ENCODE assay signal across 8 cellular contexts in the genomic region with DNA sequence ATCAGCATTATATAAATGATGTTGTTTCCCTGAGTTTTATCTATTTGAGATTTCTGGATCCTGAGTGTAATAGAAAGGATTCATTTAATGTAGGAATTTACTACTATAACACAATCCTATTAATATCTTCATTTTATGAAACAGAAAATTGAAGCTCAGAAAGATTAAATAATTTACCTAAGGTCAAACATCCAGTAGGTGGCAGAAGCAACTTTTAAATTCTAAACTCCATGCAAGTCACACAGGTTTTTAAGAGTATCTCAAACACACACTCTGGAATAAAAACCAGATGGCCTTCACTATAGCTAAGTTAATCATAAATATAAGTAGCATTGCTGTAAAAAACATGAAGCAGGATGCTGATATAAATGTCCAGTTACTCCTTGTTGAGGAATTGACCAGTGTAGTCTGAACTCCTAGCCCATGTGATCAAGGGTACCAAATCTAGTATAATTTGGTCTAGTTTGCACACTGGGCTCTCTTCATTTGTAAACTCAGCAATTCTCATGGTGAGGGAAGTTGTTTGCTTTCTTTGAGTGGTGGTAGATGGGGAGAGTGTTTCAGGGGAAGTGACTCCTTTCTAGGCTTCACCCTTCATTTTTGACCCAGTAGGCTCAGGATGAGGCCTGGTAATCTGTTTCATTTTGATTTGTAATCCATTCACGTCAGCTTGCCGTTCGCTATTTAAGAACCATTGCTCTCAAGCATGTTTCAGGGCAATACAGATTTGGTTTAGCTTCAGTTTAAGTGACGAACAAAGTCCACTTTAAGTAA. TPM values are rescaled to one million over a fixed set of nuclear protein-coding genes. Genes with fewer than 3 reads are reported as not detected.
DNase-seq lines count a peak whose midpoint lies in the region; ATAC-seq and TF ChIP-seq lines count a peak whose summit lies in the region.

No MANE protein-coding gene starts in this region.

- H3K27me3 ChIP-seq in gastrocnemius medialis, result no peaks in the 10 kb centered on the region

- peak overlapping the region; percentile 13 to 52 (median 49) for H3K27ac ChIP-seq in gastrocnemius medialis

- no peaks in the 10 kb centered on the region for H3K36me3 ChIP-seq in gastrocnemius medialis

- no peaks in the 10 kb centered on the region for H3K9me3 ChIP-seq in gastrocnemius medialis

- no peak for TF ChIP-seq POLR2A in gastrocnemius medialis (IDR thresholded peaks at IDR 0.05)

- H3K4me3 ChIP-seq in fibroblast of the aortic adventitia (ENCODE audit: low read depth, low read length) (no peak overlapping the region), gastrocnemius medialis (no peak overlapping the region)

- H3K4me1 ChIP-seq in gastrocnemius medialis, result peaks cover 0 to 4% of the 10 kb centered on the region in 2 donors

- TF ChIP-seq CTCF in fibroblast of the aortic adventitia (IDR thresholded peaks at IDR 0.05; ENCODE audit: insufficient read depth, low read length), result peak; percentile 47
- TF ChIP-seq CTCF in gastrocnemius medialis (IDR thresholded peaks at IDR 0.05 in 4 of 5, conservative IDR thresholded peaks at IDR 0.05 in 1 of 5), result peak in 3 of 5 experiments; percentile 22 to 43 (median 29)

- ATAC-seq in gastrocnemius medialis (peak in 1 of 2 donors; percentile 24), GM21367 (IDR thresholded peaks at IDR 0.05; ENCODE audit: unreplicated experiment) (no peak), GM21825 (IDR thresholded peaks at IDR 0.05; ENCODE audit: unreplicated experiment) (no peak), HG02571 (IDR thresholded peaks at IDR 0.05; ENCODE audit: unreplicated experiment) (no peak)

- intact Hi-C loops in gastrocnemius medialis (cut with DNase I; ENCODE audit: low total_unique reads), result loop anchor here (1.0 kb wide), 1 partner anchor 232 kb away; no protein-coding TSS in a partner anchor

- peak; percentile 11 for DNase-seq in H4 (ENCODE audit: low spot score)
- peak; percentile 38 for DNase-seq in RPMI7951 (ENCODE audit: low read depth)
- DNase-seq in fibroblast of the aortic adventitia (ENCODE audit: low read depth), result peak; percentile 85
- no peak for DNase-seq in gastrocnemius medialis
- no peak for DNase-seq in activated CD4-positive, CD25-positive, alpha-beta regulatory T cell (lab: John Stamatoyannopoulos, UW)

- in situ Hi-C loops in gastrocnemius medialis (cut with MboI; ENCODE audit: low sequenced_read_pairs in 4 of 4), result loop anchor here in 3 of 4 donors (10.0 to 25.0 kb wide), 4 partner anchors 106 to 156 kb away; a partner anchor contains a TSS

RNA-seq across cellular contexts. Expression of a gene that starts 9.3 kb away (rescaled TPM):
- total RNA-seq in H4 (2014; rRNA removed; shearing (Covaris generic)), result 0.35 and 1.1 TPM in 2 replicates
- 50.1 and 58.6 TPM in 2 replicates for total RNA-seq in RPMI7951 (2014; rRNA removed; shearing (Covaris generic))
- total RNA-seq in fibroblast of the aortic adventitia (ENCODE audit: low replicate concordance) (1.3 TPM in 1 of 2 replicates, not detected in the other), gastrocnemius medialis (1 to 10 TPM; 2.1 to 3.3 (median 2.6) TPM)

Comparison
In these comparisons a context has a peak if more than half of its experiments do, and no peak if none do; other contexts are left out.
1. DNase-seq: peak in H4 (single experiment), RPMI7951 (single experiment) and fibroblast of the aortic adventitia (single experiment); none in gastrocnemius medialis (0 of 2) and activated CD4-positive, CD25-positive, alpha-beta regulatory T cell (0 of 4).
2. RNA of a gene that starts 9.3 kb away (total RNA-seq): 50.1 to 58.6 TPM in RPMI7951; 2.1 to 3.3 TPM in gastrocnemius medialis, 0.35 to 1.1 TPM in H4 and 1.3 TPM in fibroblast of the aortic adventitia; every median in the first group is over 10 times any median in the second.